14 cellular contexts compared by ENCODE assay signal in genomic region chr16:84884311-84885023, GRCh38.
DNase-seq lines count a peak whose midpoint lies in the region; ATAC-seq, FAIRE-seq and TF ChIP-seq lines count a peak whose summit lies in the region.
"Had no signal": no experiment of that assay in that cellular context is flagged by ENCODE, and none has a peak within 500 bp of the region (broad histone marks: within the 10 kb centered on the region; RNA-seq: fewer than 3 reads in every experiment).

No MANE protein-coding gene starts in this region.

- POLR2A ChIA-PET in GM12878 (lab: Charles Lee) = interaction anchor here (0.7 to 0.8 kb wide), 2 partner anchors 20 to 256 kb away, joined by 4 read pairs; no protein-coding TSS in a partner anchor

- no peaks in the 10 kb centered on the region for H3K36me3 ChIP-seq in GM23338 (ENCODE audit: insufficient read depth)
- no peaks in the 10 kb centered on the region for H3K36me3 ChIP-seq in GM12878 (ENCODE audit: control insufficient read depth in 2 of 2, insufficient read depth in 2 of 2, low read length in 1 of 2)

- H3K9me3 ChIP-seq in GM12878 (replicated peaks; ENCODE audit: control insufficient read depth, insufficient read depth, low read length) = no peaks in the 10 kb centered on the region
- H3K9me3 ChIP-seq in right cardiac atrium (ENCODE audit: control insufficient read depth, low read length) = no peaks in the 10 kb centered on the region

- CTCF ChIA-PET in GM12878 (lab: Yijun Ruan, JAX) = interaction anchor here (0.8 to 1.3 kb wide), 6 partner anchors 9 to 378 kb away, joined by 3 to 5 read pairs (median 3); no protein-coding TSS in a partner anchor

- intact Hi-C loops in GM12878 (cut with micrococcal nuclease; ENCODE audit: unreplicated experiment) (no loop called here), right cardiac atrium (cut with DNase I) (no loop called here)

- no peak overlapping the region for H3K27ac Mint-ChIP-seq in GM23338
- H3K27ac Mint-ChIP-seq in stimulated activated memory B cell treated with anti-CD40 and anti-IgM and Interleukin-4, amounts not matched to agents 10 μg/mL and 1 μg/mL and 100 μg/mL, for 72 hours = no peak overlapping the region
- H3K27ac Mint-ChIP-seq: activated naive CD4-positive, alpha-beta T cell treated with anti-CD3 and anti-CD28 coated beads, Interleukin-2, amount 50 U/mL, for 72 hours; B cell; T-helper 2 cell treated with Interferon-gamma antibody and Interleukin-4, amounts not matched to agents 5 μg/mL and 100 μg/mL, for 36 hours had no signal

- H3K79me2 ChIP-seq in GM23338 (replicated peaks; ENCODE audit: insufficient read depth) = no peaks in the 10 kb centered on the region
- no peaks in the 10 kb centered on the region for H3K79me2 ChIP-seq in GM12878 (ENCODE audit: control insufficient read depth, insufficient read depth, low read length)

- H3K9ac ChIP-seq in GM12878 (ENCODE audit: control insufficient read depth, insufficient read depth, low read length) = no peak overlapping the region
- H3K9ac ChIP-seq: KMS-11 had no signal

- peaks cover 43% of the 10 kb centered on the region for H3K4me1 Mint-ChIP-seq in GM23338
- no peaks in the 10 kb centered on the region for H3K4me1 Mint-ChIP-seq in stimulated activated memory B cell treated with anti-CD40 and anti-IgM and Interleukin-4, amounts not matched to agents 10 μg/mL and 1 μg/mL and 100 μg/mL, for 72 hours

- peaks cover 4% of the 10 kb centered on the region for H3K27me3 Mint-ChIP-seq in GM23338 (ENCODE audit: insufficient read depth, low read depth, poor library complexity)
- peaks cover 98% of the 10 kb centered on the region for H3K27me3 Mint-ChIP-seq in stimulated activated memory B cell treated with anti-CD40 and anti-IgM and Interleukin-4, amounts not matched to agents 10 μg/mL and 1 μg/mL and 100 μg/mL, for 72 hours

- RAD21 ChIA-PET in GM12878 (lab: Charles Lee; ENCODE audit: unreplicated experiment) = interaction anchor here (1.1 to 1.5 kb wide), 3 partner anchors 9 to 28 kb away, joined by 3 to 8 read pairs (median 3); no protein-coding TSS in a partner anchor

- WGBS in GM12878 (ENCODE audit: insufficient coverage, insufficient replicate concordance, low lambda C conversion rate, missing lambda C conversion rate) = 33% methylated on average over 18 of the region's 18 CpGs
- WGBS in right cardiac atrium = 39% methylated on average over 18 of the region's 18 CpGs

- H4K20me1 ChIP-seq in GM23338 (replicated peaks; ENCODE audit: insufficient read depth) = no peaks in the 10 kb centered on the region
- no peaks in the 10 kb centered on the region for H4K20me1 ChIP-seq in GM12878 (ENCODE audit: control insufficient read depth, insufficient read depth)

- H3K4me1 ChIP-seq in GM23338 (ENCODE audit: insufficient read depth) = peaks cover 42% of the 10 kb centered on the region
- H3K4me1 ChIP-seq in GM12878 (ENCODE audit: control insufficient read depth, insufficient read depth, low read length) = no peaks in the 10 kb centered on the region
- H3K4me1 ChIP-seq in right cardiac atrium (ENCODE audit: control insufficient read depth, insufficient read depth, low read length) = no peaks in the 10 kb centered on the region

- SMC1A ChIA-PET in GM12878 (lab: Charles Lee; ENCODE audit: uncharacterized antibody, unreplicated experiment) = interaction anchor here (0.6 to 3.4 kb wide), 5 partner anchors 10 to 84 kb away, joined by 3 to 19 read pairs (median 5); no protein-coding TSS in a partner anchor

- H3K4me3 ChIP-seq in GM23338 (no peak overlapping the region), GM12878 (no peak overlapping the region), right cardiac atrium (ENCODE audit: low read length) (no peak overlapping the region)
- H3K4me3 ChIP-seq: GM23248 had no signal

- ATAC-seq in GM23338 (peak; percentile 75), GM12878 (peak; percentile 66), right cardiac atrium (peak; percentile 50 to 51), HG03139 (IDR thresholded peaks at IDR 0.05; ENCODE audit: unreplicated experiment) (no peak)
- ATAC-seq in stimulated activated memory B cell treated with anti-CD40 and anti-IgM and Interleukin-4, amounts not matched to agents 10 μg/mL and 1 μg/mL and 100 μg/mL, for 72 hours = no peak
- ATAC-seq: activated naive CD4-positive, alpha-beta T cell treated with anti-CD3 and anti-CD28 coated beads, Interleukin-2, amount 50 U/mL, for 72 hours had no signal

- H3F3A ChIP-seq in GM23338 (replicated peaks; ENCODE audit: low read depth) = peaks cover 8% of the 10 kb centered on the region; the same call in 1 of the 2 replicates

- no peak for FAIRE-seq in GM12878 (lab: Jason Lieb, UNC)

- no peak for TF ChIP-seq RAD21 in GM12878 (IDR thresholded peaks at IDR 0.05; ENCODE audit: insufficient read depth, low read depth, low read length)

- in situ Hi-C loops in GM12878 (cut with MboI) = no loop called here

- H2AFZ ChIP-seq in GM23338 (peak overlapping the region; percentile 90), GM12878 (ENCODE audit: control insufficient read depth, low read depth, low read length) (no peak overlapping the region)
- H2AFZ ChIP-seq: GM23248 had no signal

- no peaks in the 10 kb centered on the region for H3K9me2 ChIP-seq in GM23338 (ENCODE audit: insufficient read depth)

- H3K36me3 Mint-ChIP-seq in GM23338 (ENCODE audit: low read depth) = peaks cover 10% of the 10 kb centered on the region
- no peaks in the 10 kb centered on the region for H3K36me3 Mint-ChIP-seq in stimulated activated memory B cell treated with anti-CD40 and anti-IgM and Interleukin-4, amounts not matched to agents 10 μg/mL and 1 μg/mL and 100 μg/mL, for 72 hours

- no peak for DNase-seq in GM23338 (ENCODE audit: low spot score)
- DNase-seq in GM12878 (ENCODE audit: low read depth, low spot score) = no peak
- DNase-seq in right cardiac atrium = peak; percentile 68 to 80 (median 73)
- DNase-seq in renal cortical epithelial cell (ENCODE audit: low read depth) = peak; percentile 22
- DNase-seq in superior temporal gyrus (ENCODE audit: extremely low spot score) = no peak
- DNase-seq in foreskin melanocyte = no peak
- DNase-seq: GM23248, NCI-H2029 had no signal

- H3K9me3 Mint-ChIP-seq in GM23338 = no peaks in the 10 kb centered on the region
- H3K9me3 Mint-ChIP-seq in stimulated activated memory B cell treated with anti-CD40 and anti-IgM and Interleukin-4, amounts not matched to agents 10 μg/mL and 1 μg/mL and 100 μg/mL, for 72 hours = no peaks in the 10 kb centered on the region
- H3K9me3 Mint-ChIP-seq: activated naive CD4-positive, alpha-beta T cell treated with anti-CD3 and anti-CD28 coated beads, Interleukin-2, amount 50 U/mL, for 72 hours; T-helper 2 cell treated with Interferon-gamma antibody and Interleukin-4, amounts not matched to agents 5 μg/mL and 100 μg/mL, for 36 hours had no signal

- no peak for TF ChIP-seq EP300 in GM12878 (IDR thresholded peaks at IDR 0.05; ENCODE audit: borderline replicate concordance in 1 of 2, control insufficient read depth in 1 of 2, low read depth in 2 of 2, low read length in 2 of 2)

- H3K4me2 ChIP-seq in GM23338 (0 out of 2 replicates have a peak overlapping the region, but pooled peaks have one; percentile 56), GM12878 (ENCODE audit: control insufficient read depth, insufficient read depth) (no peak overlapping the region)
- H3K4me2 ChIP-seq: KMS-11 had no signal

- no peak overlapping the region; the same call in 2 of the 3 replicates for H3K4me3 Mint-ChIP-seq in GM23338
- no peak overlapping the region for H3K4me3 Mint-ChIP-seq in stimulated activated memory B cell treated with anti-CD40 and anti-IgM and Interleukin-4, amounts not matched to agents 10 μg/mL and 1 μg/mL and 100 μg/mL, for 72 hours
- H3K4me3 Mint-ChIP-seq: B cell; T-helper 2 cell treated with Interferon-gamma antibody and Interleukin-4, amounts not matched to agents 5 μg/mL and 100 μg/mL, for 36 hours had no signal

- 0 out of 2 replicates have a peak overlapping the region, but pooled peaks have one; percentile 68 for H3K27ac ChIP-seq in GM23338 (ENCODE audit: low read depth)
- no peak overlapping the region for H3K27ac ChIP-seq in GM12878 (ENCODE audit: control insufficient read depth, insufficient read depth)
- peak overlapping the region; percentile 15 for H3K27ac ChIP-seq in right cardiac atrium (ENCODE audit: low read length)
- H3K27ac ChIP-seq: KMS-11 had no signal

- no peak for TF ChIP-seq POLR2A in GM12878 (IDR thresholded peaks at IDR 0.05; ENCODE audit: low read depth, low read length)

- TF ChIP-seq CTCF in GM23338 (conservative IDR thresholded peaks at IDR 0.05; ENCODE audit: low read depth in 2 of 2) (no peak), GM12878 (IDR thresholded peaks at IDR 0.05 in 2 of 3, conservative IDR thresholded peaks at IDR 0.05 in 1 of 3; ENCODE audit: control insufficient read depth in 2 of 3, extremely low read depth in 1 of 3, insufficient read depth in 1 of 3, low read depth in 3 of 3, low read length in 3 of 3) (no peak)

- BruUV-seq in GM12878 (replicated peaks; lab: Mats Ljungman, UMichigan) = no TSS peak

- H3K27me3 ChIP-seq in GM23338 (ENCODE audit: insufficient read depth) = no peaks in the 10 kb centered on the region
- H3K27me3 ChIP-seq in GM12878 (replicated peaks in 1 of 2; ENCODE audit: control insufficient read depth in 2 of 2, insufficient read depth in 2 of 2, low read length in 1 of 2) = peaks cover 0 to 2% of the 10 kb centered on the region in 2 experiments; a peak in 3 of 4 replicates
- H3K27me3 ChIP-seq in right cardiac atrium (ENCODE audit: control insufficient read depth, insufficient read depth) = no peaks in the 10 kb centered on the region

TF ChIP-seq in GM23338, 12 proteins besides CTCF, POLR2A, EP300 and RAD21:
- TF ChIP-seq STAT1 (IDR thresholded peaks at IDR 0.05; ENCODE audit: unreplicated experiment) = no peak

TF ChIP-seq in GM12878, 131 proteins besides CTCF, POLR2A, EP300 and RAD21 (continues in another document):
- TF ChIP-seq SRF (IDR thresholded peaks at IDR 0.05; ENCODE audit: low read depth in 2 of 2, low read length in 2 of 2) (no peak), ZBTB33 (IDR thresholded peaks at IDR 0.05) (no peak), NR2F1 (conservative IDR thresholded peaks at IDR 0.05) (0 out of 2 replicates have a peak, but pooled peaks have one; percentile 24), ZZZ3 (IDR thresholded peaks at IDR 0.05; ENCODE audit: control insufficient read depth, insufficient read length, low read depth) (no peak)

Comparison
In these comparisons a context has a peak if more than half of its experiments do, and no peak if none do; other contexts are left out.
1. ATAC-seq: peak in GM23338 (single experiment), GM12878 (single experiment) and right cardiac atrium (2 of 2); none in HG03139 (single experiment) and stimulated activated memory B cell treated with anti-CD40 and anti-IgM and Interleukin-4, amounts not matched to agents 10 μg/mL and 1 μg/mL and 100 μg/mL, for 72 hours (single experiment).
2. DNase-seq: peak in right cardiac atrium (3 of 3) and renal cortical epithelial cell (single experiment); none in GM23338 (single experiment), GM12878 (single experiment), superior temporal gyrus (single experiment) and foreskin melanocyte (single experiment).